8 cellular contexts compared by ENCODE assay signal in the genomic region with DNA sequence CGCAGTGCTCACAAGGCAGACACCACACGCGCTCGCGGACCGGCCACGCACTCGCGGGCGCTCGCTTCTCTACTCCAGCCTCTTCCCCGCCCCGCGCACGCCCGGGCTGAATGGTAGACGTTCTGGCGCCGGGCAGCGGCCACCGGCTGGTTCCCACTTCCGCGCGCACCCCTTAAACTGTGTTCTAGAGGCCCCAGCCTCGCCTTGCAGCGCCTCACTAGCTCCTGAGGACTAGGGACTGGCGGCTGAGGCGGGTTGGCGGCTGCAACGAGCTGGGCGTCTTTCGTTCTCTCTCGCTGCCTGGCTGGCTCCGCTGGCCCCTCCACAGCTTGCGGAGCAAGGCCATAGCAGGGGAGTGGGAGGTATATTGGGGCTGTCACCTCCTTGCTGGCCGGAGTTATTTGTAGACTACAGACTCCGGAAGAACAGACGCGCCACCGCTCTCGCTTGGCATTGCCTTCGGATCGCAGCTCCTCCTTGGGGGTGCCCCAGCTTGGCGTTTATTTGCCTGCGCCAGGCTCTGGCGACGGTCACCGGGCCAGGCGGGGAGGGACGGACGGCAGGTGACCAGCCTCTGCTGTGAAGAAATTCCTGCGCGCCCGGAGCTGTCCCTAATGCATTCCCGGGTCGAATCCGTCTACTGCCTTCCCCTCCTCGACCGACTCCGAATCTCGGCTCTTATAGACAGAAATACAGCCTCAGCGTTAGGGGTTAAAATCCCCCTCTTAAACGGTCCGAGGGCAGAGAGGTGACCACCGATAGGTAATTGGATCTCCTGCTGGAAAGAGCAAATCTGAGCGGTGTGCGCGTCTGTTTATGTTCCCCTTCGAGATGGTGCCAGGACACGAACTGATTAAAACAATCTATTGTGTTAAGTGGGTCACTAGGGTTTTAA. TPM values are rescaled to one million over a fixed set of nuclear protein-coding genes. Genes with fewer than 3 reads are reported as not detected.
DNase-seq lines count a peak whose midpoint lies in the region; ATAC-seq, FAIRE-seq and TF ChIP-seq lines count a peak whose summit lies in the region.

No MANE protein-coding gene starts in this region.

- intact Hi-C loops in activated T-helper 1 cell treated with anti-CD3 and anti-CD28 coated beads, Interleukin-12 subunit alpha, Interleukin-12 subunit beta, Interleukin-2, Interleukin-4 antibody, amounts not matched to agents 30 ng/mL and 10 ng/mL and 1 ng/mL, durations not matched to agents 14 hours and 24 hours and 36 hours (cut with micrococcal nuclease), result no loop called here

- peak overlapping the region; percentile 90 for H3K4me2 ChIP-seq in smooth muscle cell

- H3K9me3 Mint-ChIP-seq in activated T-helper 1 cell treated with anti-CD3 and anti-CD28 coated beads, Interleukin-12 subunit alpha, Interleukin-12 subunit beta, Interleukin-2, Interleukin-4 antibody, amounts not matched to agents 30 ng/mL and 10 ng/mL and 1 ng/mL, durations not matched to agents 14 hours and 24 hours and 36 hours, result no peaks in the 10 kb centered on the region

- H3K4me3 ChIP-seq in smooth muscle cell, result peak overlapping the region; percentile 58

- H3K27me3 Mint-ChIP-seq in activated T-helper 1 cell treated with anti-CD3 and anti-CD28 coated beads, Interleukin-12 subunit alpha, Interleukin-12 subunit beta, Interleukin-2, Interleukin-4 antibody, amounts not matched to agents 30 ng/mL and 10 ng/mL and 1 ng/mL, durations not matched to agents 14 hours and 24 hours and 36 hours (ENCODE audit: insufficient read depth), result peaks cover 66% of the 10 kb centered on the region

- no peak for ATAC-seq in HG03159 (IDR thresholded peaks at IDR 0.05; ENCODE audit: unreplicated experiment)

- peaks cover 1% of the 10 kb centered on the region for H3K36me3 Mint-ChIP-seq in activated T-helper 1 cell treated with anti-CD3 and anti-CD28 coated beads, Interleukin-12 subunit alpha, Interleukin-12 subunit beta, Interleukin-2, Interleukin-4 antibody, amounts not matched to agents 30 ng/mL and 10 ng/mL and 1 ng/mL, durations not matched to agents 14 hours and 24 hours and 36 hours (ENCODE audit: low read depth)

- peak overlapping the region; percentile 26 for H3K27ac Mint-ChIP-seq in activated T-helper 1 cell treated with anti-CD3 and anti-CD28 coated beads, Interleukin-12 subunit alpha, Interleukin-12 subunit beta, Interleukin-2, Interleukin-4 antibody, amounts not matched to agents 30 ng/mL and 10 ng/mL and 1 ng/mL, durations not matched to agents 14 hours and 24 hours and 36 hours

- 3% methylated on average over 70 of the region's 70 CpGs for WGBS in smooth muscle cell (ENCODE audit: low lambda C conversion rate)

- peak; percentile 20 for DNase-seq in HTR-8/SVneo (ENCODE audit: insufficient read length, low spot score)
- no peak for DNase-seq in activated T-helper 1 cell treated with anti-CD3 and anti-CD28 coated beads, Interleukin-12 subunit alpha, Interleukin-12 subunit beta, Interleukin-2, Interleukin-4 antibody, amounts not matched to agents 30 ng/mL and 10 ng/mL and 1 ng/mL, durations not matched to agents 14 hours and 24 hours and 36 hours (ENCODE audit: low spot score)
- peak; percentile 37 for DNase-seq in iPS-NIHi11 (ENCODE audit: low spot score)
- DNase-seq in smooth muscle cell (lab: John Stamatoyannopoulos, UW; ENCODE audit: unreplicated experiment), result no peak
- DNase-seq in stimulated activated CD4-positive, alpha-beta T cell treated with anti-CD3 and anti-CD28 coated beads, Interleukin-12 subunit alpha, Interleukin-12 subunit beta, amount 100 ng/mL, for 4 hours, result no peak
- DNase-seq in NCI-H187 (lab: John Stamatoyannopoulos, UW), result no peak
- DNase-seq in stimulated activated CD4-positive, alpha-beta T cell treated with anti-CD3 and anti-CD28 coated beads, Interleukin-2, amount 100 ng/mL, for 24 hours, result no peak

- no peaks in the 10 kb centered on the region for H3K9me3 ChIP-seq in smooth muscle cell (replicated peaks; ENCODE audit: low read depth)

- no peak for FAIRE-seq in HTR-8/SVneo (lab: Jason Lieb, UNC)

- no peak for TF ChIP-seq CTCF in smooth muscle cell (IDR thresholded peaks at IDR 0.05; ENCODE audit: borderline replicate concordance, insufficient read depth, poor library complexity, severe bottlenecking)

- peak overlapping the region; percentile 20 for H3K4me3 Mint-ChIP-seq in activated T-helper 1 cell treated with anti-CD3 and anti-CD28 coated beads, Interleukin-12 subunit alpha, Interleukin-12 subunit beta, Interleukin-2, Interleukin-4 antibody, amounts not matched to agents 30 ng/mL and 10 ng/mL and 1 ng/mL, durations not matched to agents 14 hours and 24 hours and 36 hours

- peaks cover 17% of the 10 kb centered on the region for H3K79me2 ChIP-seq in smooth muscle cell (ENCODE audit: low read depth)

- H3K4me1 ChIP-seq in smooth muscle cell (ENCODE audit: low read depth), result peaks cover 19% of the 10 kb centered on the region

- peak overlapping the region; percentile 56 for H2AFZ ChIP-seq in smooth muscle cell (ENCODE audit: low read depth)

- H3K36me3 ChIP-seq in smooth muscle cell (ENCODE audit: low read depth), result no peaks in the 10 kb centered on the region

- H3K4me1 Mint-ChIP-seq in activated T-helper 1 cell treated with anti-CD3 and anti-CD28 coated beads, Interleukin-12 subunit alpha, Interleukin-12 subunit beta, Interleukin-2, Interleukin-4 antibody, amounts not matched to agents 30 ng/mL and 10 ng/mL and 1 ng/mL, durations not matched to agents 14 hours and 24 hours and 36 hours (ENCODE audit: low read depth), result peaks cover 16% of the 10 kb centered on the region

- peak overlapping the region; percentile 23 for H3K27ac ChIP-seq in smooth muscle cell (ENCODE audit: low read depth)

- H4K20me1 ChIP-seq in smooth muscle cell (ENCODE audit: low read depth), result peaks cover 16% of the 10 kb centered on the region

- H3K9ac ChIP-seq in smooth muscle cell (ENCODE audit: low read depth), result peak overlapping the region; percentile 77

- H3K27me3 ChIP-seq in smooth muscle cell (ENCODE audit: low read depth), result peaks cover 69% of the 10 kb centered on the region

- no peaks in the 10 kb centered on the region for H3F3A ChIP-seq in smooth muscle cell (ENCODE audit: low read depth)

RNA-seq across cellular contexts. Expression of gene GREM1, which starts 1.3 kb away (rescaled TPM):
- not detected in 2 replicates for total RNA-seq in activated T-helper 1 cell treated with anti-CD3 and anti-CD28 coated beads, Interleukin-12 subunit alpha, Interleukin-12 subunit beta, Interleukin-2, Interleukin-4 antibody, amounts not matched to agents 30 ng/mL and 10 ng/mL and 1 ng/mL, durations not matched to agents 14 hours and 24 hours and 36 hours
- 80.1 and 105 TPM in 2 replicates for total RNA-seq in smooth muscle cell
- polyA plus RNA-seq in smooth muscle cell, result 40.6 and 57.4 TPM in 2 replicates

Comparison
In these comparisons a context has a peak if more than half of its experiments do, and no peak if none do; other contexts are left out.
1. DNase-seq: peak in HTR-8/SVneo (single experiment) and iPS-NIHi11 (single experiment); none in activated T-helper 1 cell treated with anti-CD3 and anti-CD28 coated beads, Interleukin-12 subunit alpha, Interleukin-12 subunit beta, Interleukin-2, Interleukin-4 antibody, amounts not matched to agents 30 ng/mL and 10 ng/mL and 1 ng/mL, durations not matched to agents 14 hours and 24 hours and 36 hours (single experiment), smooth muscle cell (single experiment), stimulated activated CD4-positive, alpha-beta T cell treated with anti-CD3 and anti-CD28 coated beads, Interleukin-12 subunit alpha, Interleukin-12 subunit beta, amount 100 ng/mL, for 4 hours (single experiment), NCI-H187 (0 of 2) and stimulated activated CD4-positive, alpha-beta T cell treated with anti-CD3 and anti-CD28 coated beads, Interleukin-2, amount 100 ng/mL, for 24 hours (0 of 2).
2. RNA of gene GREM1, which starts 1.3 kb away (total RNA-seq): 80.1 to 105 TPM in smooth muscle cell; not detected in activated T-helper 1 cell treated with anti-CD3 and anti-CD28 coated beads, Interleukin-12 subunit alpha, Interleukin-12 subunit beta, Interleukin-2, Interleukin-4 antibody, amounts not matched to agents 30 ng/mL and 10 ng/mL and 1 ng/mL, durations not matched to agents 14 hours and 24 hours and 36 hours; every median in the first group is over 10 times any median in the second.